Comparison of ENCODE assay signal across 18 cellular contexts in genomic region chr14:57302883-57303282, GRCh38. TPM values are rescaled to one million over a fixed set of nuclear protein-coding genes. Genes with fewer than 3 reads are reported as not detected.
DNase-seq lines count a peak whose midpoint lies in the region; ATAC-seq and TF ChIP-seq lines count a peak whose summit lies in the region.
"Had no signal": no experiment of that assay in that cellular context is flagged by ENCODE, and none has a peak within 500 bp of the region (broad histone marks: within the 10 kb centered on the region; RNA-seq: fewer than 3 reads in every experiment).

No MANE protein-coding gene starts in this region.

- no peak overlapping the region for H3K27ac ChIP-seq in CD8-positive, alpha-beta T cell (ENCODE audit: low read depth, low read length)
- H3K27ac ChIP-seq: PC-9, SJCRH30 had no signal

- no peak for ATAC-seq in CD8-positive, alpha-beta T cell
- ATAC-seq in HG03442 (IDR thresholded peaks at IDR 0.05; ENCODE audit: unreplicated experiment): no peak

- H3K4me1 ChIP-seq in CD8-positive, alpha-beta T cell (ENCODE audit: insufficient read depth, low read length): no peaks in the 10 kb centered on the region
- H3K4me1 ChIP-seq: BE2C had no signal

- no peaks in the 10 kb centered on the region for H3K36me3 ChIP-seq in CD8-positive, alpha-beta T cell (ENCODE audit: insufficient read depth, low read length)
- H3K36me3 ChIP-seq: BE2C, SJCRH30 had no signal

- POLR2A ChIA-PET in CD8-positive, alpha-beta T cell (lab: Charles Lee): no interaction called here

- CTCF ChIA-PET in CD8-positive, alpha-beta T cell (lab: Charles Lee): no interaction called here

- no peak overlapping the region for H3K4me3 ChIP-seq in fibroblast of mammary gland (ENCODE audit: control insufficient read depth, low read depth, low read length)
- no peak overlapping the region for H3K4me3 ChIP-seq in CD8-positive, alpha-beta T cell (ENCODE audit: low read depth, low read length)
- H3K4me3 ChIP-seq: PC-9, SJCRH30 had no signal

- H3K4me3 Mint-ChIP-seq in CD8-positive, alpha-beta T cell: no peak overlapping the region
- H3K4me3 Mint-ChIP-seq: CD4-positive, CD25-positive, alpha-beta regulatory T cell had no signal

- no peaks in the 10 kb centered on the region for H3K9me3 ChIP-seq in CD8-positive, alpha-beta T cell (ENCODE audit: low read length)
- H3K9me3 ChIP-seq: BE2C, SJCRH30 had no signal

- peaks cover 18% of the 10 kb centered on the region for H3K27me3 Mint-ChIP-seq in CD8-positive, alpha-beta T cell (ENCODE audit: low read depth)

- DNase-seq in Daoy (ENCODE audit: low read depth): peak; percentile 18
- peak; percentile 28 for DNase-seq in H4 (ENCODE audit: low spot score)
- DNase-seq in RKO (ENCODE audit: low spot score): peak; percentile 2
- DNase-seq in fibroblast of mammary gland (ENCODE audit: low read depth): peak; percentile 29
- no peak for DNase-seq in activated gamma-delta T cell treated with Interleukin-2 at 50 U/mL for 16 hours
- no peak for DNase-seq in CD8-positive, alpha-beta T cell
- no peak for DNase-seq in DMS114 treated with DMSO at 0.1 percent for 48 hours (lab: John Stamatoyannopoulos, UW; ENCODE audit: unreplicated experiment)
- DNase-seq: BE2C; CD4-positive, CD25-positive, alpha-beta regulatory T cell; DMS53; HCEC 1CT; NCI-H1436; NCI-H1930; NCI-H226; NCI-H524 treated with DMSO at 0.1 percent for 48 hours; PC-9; SJCRH30 had no signal

- no peaks in the 10 kb centered on the region for H3K27me3 ChIP-seq in CD8-positive, alpha-beta T cell (ENCODE audit: insufficient read depth, low read length)
- H3K27me3 ChIP-seq: SJCRH30 had no signal

- H3K4me1 Mint-ChIP-seq in CD8-positive, alpha-beta T cell (ENCODE audit: low read depth): no peaks in the 10 kb centered on the region
- H3K4me1 Mint-ChIP-seq: CD4-positive, CD25-positive, alpha-beta regulatory T cell had no signal

- no peaks in the 10 kb centered on the region for H3K9me3 Mint-ChIP-seq in CD8-positive, alpha-beta T cell
- H3K9me3 Mint-ChIP-seq: CD4-positive, CD25-positive, alpha-beta regulatory T cell had no signal

- H3K27ac Mint-ChIP-seq in CD8-positive, alpha-beta T cell: no peak overlapping the region
- H3K27ac Mint-ChIP-seq: CD4-positive, CD25-positive, alpha-beta regulatory T cell had no signal

- intact Hi-C loops in CD8-positive, alpha-beta T cell (cut with DNase I, micrococcal nuclease): no loop called here

- no peaks in the 10 kb centered on the region for H3K36me3 Mint-ChIP-seq in CD8-positive, alpha-beta T cell
- H3K36me3 Mint-ChIP-seq: CD4-positive, CD25-positive, alpha-beta regulatory T cell had no signal

- TF ChIP-seq CTCF in fibroblast of mammary gland (conservative IDR thresholded peaks at IDR 0.05; ENCODE audit: control insufficient read depth, insufficient read depth, low read depth, low read length): no peak
- no peak for TF ChIP-seq CTCF in CD8-positive, alpha-beta T cell (IDR thresholded peaks at IDR 0.05)

RNA-seq across cellular contexts. Expression of gene AP5M1, which starts 34.1 kb away (rescaled TPM):
- 37.0 and 44.6 TPM in 2 replicates for total RNA-seq in Daoy (2014; rRNA removed; shearing (Covaris generic))
- 31.2 and 45.6 TPM in 2 replicates for total RNA-seq in H4 (2014; rRNA removed; shearing (Covaris generic))
- total RNA-seq in CD8-positive, alpha-beta T cell: 10 to 100 TPM; 38.5 to 42.4 TPM

RNA-seq across cellular contexts. Expression of gene EXOC5, which starts 34.2 kb away (rescaled TPM):
- total RNA-seq in Daoy (2014; rRNA removed; shearing (Covaris generic)): 80.3 and 109 TPM in 2 replicates
- total RNA-seq in H4 (2014; rRNA removed; shearing (Covaris generic)): 26.9 and 41.8 TPM in 2 replicates
- total RNA-seq in CD8-positive, alpha-beta T cell: 10 to 100 TPM; 17.0 to 17.8 TPM

Comparison
In these comparisons a context has a peak if more than half of its experiments do, and no peak if none do; other contexts are left out.
1. DNase-seq: peak in Daoy (single experiment), H4 (single experiment), RKO (single experiment) and fibroblast of mammary gland (single experiment); none in activated gamma-delta T cell treated with Interleukin-2 at 50 U/mL for 16 hours (single experiment), CD8-positive, alpha-beta T cell (0 of 7) and DMS114 treated with DMSO at 0.1 percent for 48 hours (single experiment).